ENCODE assay signal across 14 cellular contexts in the genomic region with DNA sequence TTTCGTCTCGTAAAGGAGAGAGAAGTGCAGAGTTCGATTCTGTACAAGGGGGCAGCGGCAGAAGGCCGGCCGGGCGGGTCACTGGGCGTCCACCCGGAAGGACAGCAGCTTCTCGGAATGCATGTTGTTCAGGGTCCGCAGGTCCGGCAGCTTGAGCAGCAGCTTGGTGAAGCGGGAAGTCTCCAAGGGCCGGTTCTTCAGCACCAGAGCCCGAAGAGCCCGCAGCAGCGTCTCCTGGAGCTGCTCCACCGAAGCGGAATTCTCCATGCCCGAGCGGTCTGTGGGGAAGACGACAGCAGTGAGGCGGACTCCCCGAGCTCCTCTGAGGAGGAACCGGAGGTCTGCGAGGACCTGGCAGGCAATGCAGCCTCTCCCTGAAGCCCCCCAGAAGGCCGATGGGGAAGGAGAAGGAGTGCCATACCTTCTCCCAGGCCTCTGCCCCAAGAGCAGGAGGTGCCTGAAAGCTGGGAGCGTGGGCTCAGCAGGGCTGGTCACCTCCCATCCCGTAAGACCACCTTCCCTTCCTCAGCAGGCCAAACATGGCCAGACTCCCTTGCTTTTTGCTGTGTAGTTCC. TPM values are rescaled to one million over a fixed set of nuclear protein-coding genes. Genes with fewer than 3 reads are reported as not detected.
A peak's percentile ranks its signal among the peaks of the same experiment; 100 is the strongest.
DNase-seq lines count a peak whose midpoint lies in the region; ATAC-seq and TF ChIP-seq lines count a peak whose summit lies in the region.
"Had no signal": no experiment of that assay in that cellular context is flagged by ENCODE, and none has a peak within 500 bp of the region (broad histone marks: within the 10 kb centered on the region; RNA-seq: fewer than 3 reads in every experiment).

No MANE protein-coding gene starts in this region.

- intact Hi-C loops in left cardiac atrium (cut with DNase I) (no loop called here), esophagus squamous epithelium (cut with DNase I) (no loop called here), ovary (cut with DNase I) (no loop called here), vagina (cut with DNase I) (no loop called here)

- peak overlapping the region in 5 of 10 donors; percentile 10 to 81 (median 66) for H3K27ac Mint-ChIP-seq in naive thymus-derived CD8-positive, alpha-beta T cell
- H3K27ac Mint-ChIP-seq: activated T-cell treated with anti-CD3 and anti-CD28 coated beads, Interleukin-2, amount 50 U/mL, for 72 hours had no signal

- 64 to 75% methylated on average over 15 to 27 of the region's 29 CpGs for whole genome bisulfite sequencing in esophagus squamous epithelium, 2 donors
- WGBS in ovary, 3 donors, result 28 to 51% (median 29%) methylated on average over 29 of the region's 29 CpGs

- TF ChIP-seq POLR2A in esophagus squamous epithelium (IDR thresholded peaks at IDR 0.05), result no peak
- TF ChIP-seq POLR2A in ovary (IDR thresholded peaks at IDR 0.05), result no peak
- TF ChIP-seq POLR2A in vagina (IDR thresholded peaks at IDR 0.05), result no peak

- H3K27me3 ChIP-seq in cardiac muscle cell (no peaks in the 10 kb centered on the region), esophagus squamous epithelium (no peaks in the 10 kb centered on the region), ovary (no peaks in the 10 kb centered on the region), vagina (no peaks in the 10 kb centered on the region)
- H3K27me3 ChIP-seq: pancreas had no signal

- H3K27me3 Mint-ChIP-seq in naive thymus-derived CD8-positive, alpha-beta T cell, result no peaks in the 10 kb centered on the region

- H3K36me3 Mint-ChIP-seq in naive thymus-derived CD8-positive, alpha-beta T cell, result peaks cover 8 to 72% (median 12%) of the 10 kb centered on the region in 3 donors

- peaks cover 31 to 60% (median 53%) of the 10 kb centered on the region in 4 donors for H3K4me1 Mint-ChIP-seq in naive thymus-derived CD8-positive, alpha-beta T cell

- no peak overlapping the region for H3K4me3 Mint-ChIP-seq in naive thymus-derived CD8-positive, alpha-beta T cell
- H3K4me3 Mint-ChIP-seq: activated T-cell treated with anti-CD3 and anti-CD28 coated beads, Interleukin-2, amount 50 U/mL, for 72 hours had no signal

- H3K27ac ChIP-seq in cardiac muscle cell, result peak overlapping the region; percentile 70
- H3K27ac ChIP-seq in esophagus squamous epithelium, result peak overlapping the region; percentile 63 to 100 (median 94)
- H3K27ac ChIP-seq in ovary, result peak overlapping the region; percentile 74 to 88
- peak overlapping the region; percentile 98 for H3K27ac ChIP-seq in vagina
- H3K27ac ChIP-seq: HL-60 had no signal

- TF ChIP-seq EP300 in ovary (IDR thresholded peaks at IDR 0.05), result no peak

- H3K36me3 ChIP-seq in cardiac muscle cell (peaks cover 8% of the 10 kb centered on the region), esophagus squamous epithelium (peaks cover 25 to 95% (median 40%) of the 10 kb centered on the region in 3 donors), ovary (no peaks in the 10 kb centered on the region), vagina (peaks cover 0 to 62% of the 10 kb centered on the region in 2 donors)

- ATAC-seq in left cardiac atrium, result no peak
- ATAC-seq in naive thymus-derived CD8-positive, alpha-beta T cell, result no peak
- ATAC-seq in left lobe of liver, result no peak
- ATAC-seq: activated T-cell treated with anti-CD3 and anti-CD28 coated beads, Interleukin-2, amount 50 U/mL, for 72 hours; pancreas had no signal

- H3K9me3 Mint-ChIP-seq in naive thymus-derived CD8-positive, alpha-beta T cell, result no peaks in the 10 kb centered on the region
- H3K9me3 Mint-ChIP-seq: activated T-cell treated with anti-CD3 and anti-CD28 coated beads, Interleukin-2, amount 50 U/mL, for 72 hours had no signal

- H3K4me3 ChIP-seq in cardiac muscle cell (no peak overlapping the region), esophagus squamous epithelium (peak overlapping the region in 1 of 4 donors; percentile 18), ovary (no peak overlapping the region), vagina (no peak overlapping the region)
- H3K4me3 ChIP-seq: pancreas had no signal

- TF ChIP-seq CTCF in cardiac muscle cell (IDR thresholded peaks at IDR 0.05; ENCODE audit: low read depth, low read length), result no peak
- no peak for TF ChIP-seq CTCF in esophagus squamous epithelium (IDR thresholded peaks at IDR 0.05)
- no peak for TF ChIP-seq CTCF in ovary (IDR thresholded peaks at IDR 0.05)
- TF ChIP-seq CTCF in vagina (IDR thresholded peaks at IDR 0.05), result no peak

- POLR2A ChIA-PET in naive thymus-derived CD8-positive, alpha-beta T cell (lab: Charles Lee), result interaction anchor here (0.8 to 17.0 kb wide), 4 partner anchors 9 to 39 kb away, joined by 3 to 523 read pairs (median 148); partner anchors contain the start of genes MED24 and THRA

- DNase-seq in cardiac muscle cell (ENCODE audit: low read depth in 1 of 2, low spot score in 1 of 2) (no peak), left cardiac atrium (no peak), esophagus squamous epithelium (lab: John Stamatoyannopoulos, UW) (no peak), ovary (peak in 3 of 5 donors; percentile 37 to 61 (median 57)), vagina (ENCODE audit: extremely low spot score in 2 of 2) (peak in 1 of 2 donors; percentile 86), left lobe of liver (ENCODE audit: low spot score) (no peak)
- DNase-seq in stimulated activated naive CD4-positive, alpha-beta T cell (lab: John Stamatoyannopoulos, UW), result no peak
- no peak for DNase-seq in naive thymus-derived CD8-positive, alpha-beta T cell
- DNase-seq: activated T-cell treated with anti-CD3 and anti-CD28 coated beads, Interleukin-2, amount 50 U/mL, for 72 hours; central memory CD4-positive, alpha-beta T cell; NCI-H226; trophoblast cell had no signal

- H3K4me1 ChIP-seq in cardiac muscle cell (ENCODE audit: low read depth), result peaks cover 10% of the 10 kb centered on the region
- H3K4me1 ChIP-seq in esophagus squamous epithelium, result peaks cover 47 to 77% (median 51%) of the 10 kb centered on the region in 3 donors
- peaks cover 30% of the 10 kb centered on the region for H3K4me1 ChIP-seq in ovary (ENCODE audit: insufficient read depth)
- peaks cover 82% of the 10 kb centered on the region for H3K4me1 ChIP-seq in vagina

- H3K9me3 ChIP-seq in cardiac muscle cell (ENCODE audit: low read depth) (no peaks in the 10 kb centered on the region), esophagus squamous epithelium (no peaks in the 10 kb centered on the region), ovary (no peaks in the 10 kb centered on the region), vagina (no peaks in the 10 kb centered on the region)
- H3K9me3 ChIP-seq: pancreas had no signal

RNA-seq across cellular contexts. Expression of gene NR1D1, which starts 7.3 kb away (rescaled TPM):
- total RNA-seq in cardiac muscle cell (1.2 and 3.7 TPM in 2 replicates), left cardiac atrium (10 to 100 TPM; 17.1 to 19.5 TPM), esophagus squamous epithelium (10 to 100 TPM in 1 of 4 donors, 1 to 10 TPM in 3; 3.8 to 16.4 (median 5.4) TPM), ovary (10 to 100 TPM; 10.7 to 73.8 (median 23.7) TPM), vagina (15.0 TPM), left lobe of liver (18.6 TPM)
- polyA plus RNA-seq in cardiac muscle cell (1.7 and 4.2 TPM in 2 replicates), ovary (10 to 100 TPM; 11.8 to 59.0 TPM)
- 10 to 100 TPM; 18.2 to 19.2 TPM for total RNA-seq in naive thymus-derived CD8-positive, alpha-beta T cell
- 1 to 10 TPM; 3.9 to 9.9 (median 6.4) TPM for polyA plus RNA-seq in naive thymus-derived CD8-positive, alpha-beta T cell

RNA-seq across cellular contexts. Expression of gene MSL1, which starts 28.7 kb away (rescaled TPM):
- total RNA-seq in cardiac muscle cell (96.8 and 104 TPM in 2 replicates), left cardiac atrium (10 to 100 TPM; 54.0 to 57.8 TPM), esophagus squamous epithelium (10 to 100 TPM; 41.5 to 59.9 (median 51.5) TPM), ovary (100 to 1,000 TPM in 1 of 7 donors, 10 to 100 TPM in 6; 59.6 to 110 (median 83.3) TPM), vagina (62.4 TPM), left lobe of liver (45.9 TPM)
- polyA plus RNA-seq in cardiac muscle cell (27.3 and 33.2 TPM in 2 replicates), ovary (100 to 1,000 TPM in 1 of 2 donors, 10 to 100 TPM in 1; 60.8 to 122 TPM)
- total RNA-seq in naive thymus-derived CD8-positive, alpha-beta T cell, result 100 to 1,000 TPM; 132 to 135 TPM
- polyA plus RNA-seq in naive thymus-derived CD8-positive, alpha-beta T cell, result 10 to 100 TPM in 1 of 3 donors, 1 to 10 TPM in 2; 6.8 to 12.8 (median 9.2) TPM

RNA-seq across cellular contexts. Expression of gene THRA, which starts 30.3 kb away (rescaled TPM):
- total RNA-seq in cardiac muscle cell, result 78.1 and 87.0 TPM in 2 replicates
- 58.1 and 65.4 TPM in 2 replicates for polyA plus RNA-seq in cardiac muscle cell
- total RNA-seq in left cardiac atrium, result 10 to 100 TPM; 54.4 to 77.9 TPM
- total RNA-seq in esophagus squamous epithelium, result 10 to 100 TPM in 2 of 4 donors, 1 to 10 TPM in 2; 4.2 to 27.1 (median 13.4) TPM
- 100 to 1,000 TPM in 2 of 7 donors, 10 to 100 TPM in 5; 51.4 to 129 (median 89.3) TPM for total RNA-seq in ovary
- 10 to 100 TPM; 77.5 to 87.2 TPM for polyA plus RNA-seq in ovary
- total RNA-seq in vagina, result 40.3 TPM
- 10 to 100 TPM; 53.6 to 54.2 TPM for total RNA-seq in naive thymus-derived CD8-positive, alpha-beta T cell
- 10 to 100 TPM; 11.3 to 23.3 (median 22.2) TPM for polyA plus RNA-seq in naive thymus-derived CD8-positive, alpha-beta T cell
- total RNA-seq in left lobe of liver, result 10.7 TPM

RNA-seq across cellular contexts. Expression of gene MED24, which starts 38.9 kb away (rescaled TPM):
- total RNA-seq in cardiac muscle cell, result 116 and 125 TPM in 2 replicates
- 102 and 121 TPM in 2 replicates for polyA plus RNA-seq in cardiac muscle cell
- 10 to 100 TPM; 44.0 to 56.4 TPM for total RNA-seq in left cardiac atrium
- 10 to 100 TPM; 44.2 to 56.1 (median 49.0) TPM for total RNA-seq in esophagus squamous epithelium
- 10 to 100 TPM; 42.2 to 73.9 (median 66.7) TPM for total RNA-seq in ovary
- 10 to 100 TPM; 45.1 to 51.3 TPM for polyA plus RNA-seq in ovary
- 106 TPM for total RNA-seq in vagina
- total RNA-seq in naive thymus-derived CD8-positive, alpha-beta T cell, result 100 to 1,000 TPM; 104 TPM
- 10 to 100 TPM; 37.3 to 67.7 (median 42.1) TPM for polyA plus RNA-seq in naive thymus-derived CD8-positive, alpha-beta T cell
- total RNA-seq in left lobe of liver, result 28.8 TPM

RNA-seq across cellular contexts. Expression of gene CASC3, which starts 47.2 kb away (rescaled TPM):
- total RNA-seq in cardiac muscle cell, result 32.5 and 49.9 TPM in 2 replicates
- polyA plus RNA-seq in cardiac muscle cell, result 54.6 and 95.1 TPM in 2 replicates
- 10 to 100 TPM; 49.6 to 53.1 TPM for total RNA-seq in left cardiac atrium
- 10 to 100 TPM; 23.7 to 62.6 (median 27.8) TPM for total RNA-seq in esophagus squamous epithelium
- 100 to 1,000 TPM in 4 of 7 donors, 10 to 100 TPM in 3; 39.9 to 122 (median 106) TPM for total RNA-seq in ovary
- polyA plus RNA-seq in ovary, result 100 to 1,000 TPM in 1 of 2 donors, 10 to 100 TPM in 1; 53.1 to 113 TPM
- 40.0 TPM for total RNA-seq in vagina
- 100 to 1,000 TPM; 153 to 162 TPM for total RNA-seq in naive thymus-derived CD8-positive, alpha-beta T cell
- polyA plus RNA-seq in naive thymus-derived CD8-positive, alpha-beta T cell, result 10 to 100 TPM; 33.5 to 46.9 (median 40.6) TPM
- 25.1 TPM for total RNA-seq in left lobe of liver

Comparison
In these comparisons a context has a peak if more than half of its experiments do, and no peak if none do; other contexts are left out.
1. DNase-seq: peak in ovary (3 of 5); none in cardiac muscle cell (0 of 2), left cardiac atrium (single experiment), esophagus squamous epithelium (single experiment), stimulated activated naive CD4-positive, alpha-beta T cell (0 of 6), naive thymus-derived CD8-positive, alpha-beta T cell (0 of 10) and left lobe of liver (single experiment).
2. Peak in every context shown above with its lines, with median percentiles within 50 percentile points of each other: H3K27ac ChIP-seq.